ENCODE assay signal across 13 cellular contexts in the genomic region with DNA sequence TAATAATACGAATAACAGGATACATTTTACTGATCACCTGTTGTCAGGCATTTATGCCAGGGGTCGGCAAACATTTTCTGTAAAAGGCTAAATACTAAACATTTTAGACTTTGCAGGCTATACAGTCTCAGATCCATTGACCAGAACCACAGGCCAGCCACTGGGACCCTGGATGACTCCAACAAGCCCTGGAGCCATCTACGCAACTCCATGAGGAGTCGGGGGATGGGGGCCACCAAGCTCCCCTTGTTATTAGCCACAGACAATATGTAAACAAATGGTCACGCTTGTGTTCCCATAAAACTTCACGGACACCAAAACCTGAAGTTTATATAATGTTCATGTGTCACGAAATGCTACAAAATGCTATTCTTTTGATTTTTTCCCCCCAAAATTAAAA. TPM values are rescaled to one million over a fixed set of nuclear protein-coding genes. Genes with fewer than 3 reads are reported as not detected.
"Had no signal": no experiment of that assay in that cellular context is flagged by ENCODE, and none has a peak within 500 bp of the region (broad histone marks: within the 10 kb centered on the region; RNA-seq: fewer than 3 reads in every experiment).

No MANE protein-coding gene starts in this region.

- H3K4me3 Mint-ChIP-seq: activated CD4-positive, alpha-beta T cell treated with anti-CD3 and anti-CD28 coated beads for 36 hours; activated CD8-positive, alpha-beta T cell treated with anti-CD3 and anti-CD28 coated beads for 36 hours; activated naive CD4-positive, alpha-beta T cell treated with anti-CD3 and anti-CD28 coated beads, Interleukin-2, amount 50 U/mL, for 24 hours; mesothelial cell of epicardium; stimulated activated effector memory CD8-positive, alpha-beta T cell treated with anti-CD3 and anti-CD28 coated beads, Interleukin-12 subunit alpha, Interleukin-12 subunit beta, amount 100 ng/mL, for 72 hours; T-cell; type B pancreatic cell had no signal

- H3K4me1 ChIP-seq: foreskin keratinocyte had no signal

- H3K27ac ChIP-seq: brain microvascular endothelial cell, foreskin keratinocyte, WERI-Rb-1 had no signal

- H3K27me3 ChIP-seq: foreskin keratinocyte had no signal

- H3K36me3 Mint-ChIP-seq: activated naive CD4-positive, alpha-beta T cell treated with anti-CD3 and anti-CD28 coated beads, Interleukin-2, amount 50 U/mL, for 24 hours; stimulated activated effector memory CD8-positive, alpha-beta T cell treated with anti-CD3 and anti-CD28 coated beads, Interleukin-12 subunit alpha, Interleukin-12 subunit beta, amount 100 ng/mL, for 72 hours; T-cell had no signal

- H3K4me2 ChIP-seq: smooth muscle cell had no signal

- H3K27me3 Mint-ChIP-seq: type B pancreatic cell had no signal

- DNase-seq: activated CD4-positive, alpha-beta T cell treated with anti-CD3 and anti-CD28 coated beads for 36 hours; activated CD8-positive, alpha-beta T cell treated with anti-CD3 and anti-CD28 coated beads for 36 hours; activated T-cell treated with anti-CD3 and anti-CD28 coated beads for 4 hours; brain microvascular endothelial cell; foreskin keratinocyte; T-cell; WERI-Rb-1 had no signal

- H3K4me3 ChIP-seq: smooth muscle cell had no signal

- ATAC-seq: activated CD4-positive, alpha-beta T cell treated with anti-CD3 and anti-CD28 coated beads for 36 hours; activated CD8-positive, alpha-beta T cell treated with anti-CD3 and anti-CD28 coated beads for 36 hours; foreskin keratinocyte; stimulated activated effector memory CD8-positive, alpha-beta T cell treated with anti-CD3 and anti-CD28 coated beads, Interleukin-12 subunit alpha, Interleukin-12 subunit beta, amount 100 ng/mL, for 72 hours; T-cell had no signal

- H3K27ac Mint-ChIP-seq: activated CD4-positive, alpha-beta T cell treated with anti-CD3 and anti-CD28 coated beads for 36 hours; activated CD8-positive, alpha-beta T cell treated with anti-CD3 and anti-CD28 coated beads for 36 hours; activated naive CD4-positive, alpha-beta T cell treated with anti-CD3 and anti-CD28 coated beads, Interleukin-2, amount 50 U/mL, for 24 hours; mesothelial cell of epicardium; stimulated activated effector memory CD8-positive, alpha-beta T cell treated with anti-CD3 and anti-CD28 coated beads, Interleukin-12 subunit alpha, Interleukin-12 subunit beta, amount 100 ng/mL, for 72 hours; T-cell; type B pancreatic cell had no signal

- H3K9me3 Mint-ChIP-seq: activated CD8-positive, alpha-beta T cell treated with anti-CD3 and anti-CD28 coated beads for 36 hours; activated naive CD4-positive, alpha-beta T cell treated with anti-CD3 and anti-CD28 coated beads, Interleukin-2, amount 50 U/mL, for 24 hours; mesothelial cell of epicardium; stimulated activated effector memory CD8-positive, alpha-beta T cell treated with anti-CD3 and anti-CD28 coated beads, Interleukin-12 subunit alpha, Interleukin-12 subunit beta, amount 100 ng/mL, for 72 hours; T-cell; type B pancreatic cell had no signal

- FAIRE-seq: endothelial cell of umbilical vein had no signal

- H3K36me3 ChIP-seq: brain microvascular endothelial cell, WERI-Rb-1 had no signal

RNA-seq across cellular contexts. Expression of gene EMID1, which starts 54.4 kb away (rescaled TPM):
- total RNA-seq: activated CD4-positive, alpha-beta T cell treated with anti-CD3 and anti-CD28 coated beads for 36 hours; foreskin keratinocyte had no signal
- polyA plus RNA-seq: foreskin keratinocyte had no signal
